ENCODE assay signal across 1 cellular context in the genomic region with DNA sequence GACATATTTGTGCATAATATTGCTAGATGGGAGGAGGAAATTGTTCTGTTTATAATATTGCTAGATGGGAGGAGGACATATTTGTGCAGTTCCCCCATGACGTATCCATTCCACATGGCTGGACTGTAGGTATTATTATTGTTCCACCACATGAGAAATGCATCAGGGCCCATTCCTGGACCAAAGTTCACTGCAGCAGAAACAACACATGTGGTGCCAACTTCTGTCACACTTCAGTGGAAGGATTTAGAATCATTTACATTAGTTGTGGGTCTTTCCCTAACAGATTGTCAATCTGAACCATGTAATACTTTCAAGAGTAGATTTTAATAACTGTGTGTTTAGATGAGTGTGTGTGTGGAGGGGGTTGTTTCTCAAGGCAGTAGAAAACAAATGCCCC.
TF ChIP-seq lines count a peak whose summit lies in the region.

No MANE protein-coding gene starts in this region.

TF ChIP-seq in WTC11, 78 proteins besides CTCF, POLR2A, EP300 and RAD21 (continued from another document):
- no peak for TF ChIP-seq RORB (CRISPR knock-in tag; IDR thresholded peaks at IDR 0.05)
- TF ChIP-seq, protein P1, sequence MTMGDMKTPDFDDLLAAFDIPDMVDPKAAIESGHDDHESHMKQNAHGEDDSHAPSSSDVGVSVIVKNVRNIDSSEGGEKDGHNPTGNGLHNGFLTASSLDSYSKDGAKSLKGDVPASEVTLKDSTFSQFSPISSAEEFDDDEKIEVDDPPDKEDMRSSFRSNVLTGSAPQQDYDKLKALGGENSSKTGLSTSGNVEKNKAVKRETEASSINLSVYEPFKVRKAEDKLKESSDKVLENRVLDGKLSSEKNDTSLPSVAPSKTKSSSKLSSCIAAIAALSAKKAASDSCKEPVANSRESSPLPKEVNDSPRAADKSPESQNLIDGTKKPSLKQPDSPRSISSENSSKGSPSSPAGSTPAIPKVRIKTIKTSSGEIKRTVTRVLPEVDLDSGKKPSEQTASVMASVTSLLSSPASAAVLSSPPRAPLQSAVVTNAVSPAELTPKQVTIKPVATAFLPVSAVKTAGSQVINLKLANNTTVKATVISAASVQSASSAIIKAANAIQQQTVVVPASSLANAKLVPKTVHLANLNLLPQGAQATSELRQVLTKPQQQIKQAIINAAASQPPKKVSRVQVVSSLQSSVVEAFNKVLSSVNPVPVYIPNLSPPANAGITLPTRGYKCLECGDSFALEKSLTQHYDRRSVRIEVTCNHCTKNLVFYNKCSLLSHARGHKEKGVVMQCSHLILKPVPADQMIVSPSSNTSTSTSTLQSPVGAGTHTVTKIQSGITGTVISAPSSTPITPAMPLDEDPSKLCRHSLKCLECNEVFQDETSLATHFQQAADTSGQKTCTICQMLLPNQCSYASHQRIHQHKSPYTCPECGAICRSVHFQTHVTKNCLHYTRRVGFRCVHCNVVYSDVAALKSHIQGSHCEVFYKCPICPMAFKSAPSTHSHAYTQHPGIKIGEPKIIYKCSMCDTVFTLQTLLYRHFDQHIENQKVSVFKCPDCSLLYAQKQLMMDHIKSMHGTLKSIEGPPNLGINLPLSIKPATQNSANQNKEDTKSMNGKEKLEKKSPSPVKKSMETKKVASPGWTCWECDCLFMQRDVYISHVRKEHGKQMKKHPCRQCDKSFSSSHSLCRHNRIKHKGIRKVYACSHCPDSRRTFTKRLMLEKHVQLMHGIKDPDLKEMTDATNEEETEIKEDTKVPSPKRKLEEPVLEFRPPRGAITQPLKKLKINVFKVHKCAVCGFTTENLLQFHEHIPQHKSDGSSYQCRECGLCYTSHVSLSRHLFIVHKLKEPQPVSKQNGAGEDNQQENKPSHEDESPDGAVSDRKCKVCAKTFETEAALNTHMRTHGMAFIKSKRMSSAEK (CRISPR knock-in tag; IDR thresholded peaks at IDR 0.05; ENCODE audit: borderline replicate concordance): no peak
- TF ChIP-seq, protein P2, sequence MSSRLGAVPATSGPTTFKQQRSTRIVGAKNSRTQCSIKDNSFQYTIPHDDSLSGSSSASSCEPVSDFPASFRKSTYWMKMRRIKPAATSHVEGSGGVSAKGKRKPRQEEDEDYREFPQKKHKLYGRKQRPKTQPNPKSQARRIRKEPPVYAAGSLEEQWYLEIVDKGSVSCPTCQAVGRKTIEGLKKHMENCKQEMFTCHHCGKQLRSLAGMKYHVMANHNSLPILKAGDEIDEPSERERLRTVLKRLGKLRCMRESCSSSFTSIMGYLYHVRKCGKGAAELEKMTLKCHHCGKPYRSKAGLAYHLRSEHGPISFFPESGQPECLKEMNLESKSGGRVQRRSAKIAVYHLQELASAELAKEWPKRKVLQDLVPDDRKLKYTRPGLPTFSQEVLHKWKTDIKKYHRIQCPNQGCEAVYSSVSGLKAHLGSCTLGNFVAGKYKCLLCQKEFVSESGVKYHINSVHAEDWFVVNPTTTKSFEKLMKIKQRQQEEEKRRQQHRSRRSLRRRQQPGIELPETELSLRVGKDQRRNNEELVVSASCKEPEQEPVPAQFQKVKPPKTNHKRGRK (CRISPR knock-in tag; IDR thresholded peaks at IDR 0.05; ENCODE audit: borderline replicate concordance): no peak
